In the genomic region with DNA sequence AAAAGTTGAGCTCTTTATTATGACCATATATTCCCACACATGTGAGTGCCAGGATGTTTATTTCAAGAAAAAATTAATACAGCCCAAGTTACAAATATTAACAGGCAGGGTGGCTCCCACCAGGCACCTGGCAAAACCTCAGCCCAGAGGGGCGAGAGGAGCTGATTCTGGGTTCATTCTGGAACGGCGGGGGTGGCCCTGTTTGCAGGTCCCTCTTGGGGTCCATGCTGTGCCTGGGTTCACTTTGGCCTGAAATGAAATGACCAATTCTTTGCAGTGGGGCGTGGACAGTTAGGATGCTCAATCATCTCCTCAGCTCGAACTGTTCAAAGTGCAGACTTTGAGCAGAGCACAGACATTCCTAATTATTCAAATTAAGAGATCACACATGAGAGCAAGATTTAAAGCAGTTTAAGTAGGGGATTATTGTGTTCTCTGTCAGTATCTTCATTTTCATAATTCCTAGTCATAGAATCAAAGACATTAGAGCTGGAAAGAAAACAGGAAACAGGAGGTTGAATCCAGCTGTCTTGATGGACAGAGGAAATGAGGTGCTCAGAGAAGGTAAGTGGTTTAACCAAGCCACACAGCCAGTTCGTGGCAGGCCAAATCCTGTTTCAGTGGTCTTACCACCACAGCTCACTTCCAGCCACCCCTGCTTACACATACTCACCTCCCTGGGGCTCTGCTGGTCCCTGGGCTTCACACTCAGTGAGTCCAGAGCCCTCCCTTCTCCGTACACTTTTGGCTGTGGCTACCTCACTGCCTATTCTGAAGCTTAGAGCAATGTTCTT, we compare ENCODE assay signal across 21 cellular contexts.
DNase-seq lines count a peak whose midpoint lies in the region; ATAC-seq, FAIRE-seq and TF ChIP-seq lines count a peak whose summit lies in the region.
"Had no signal": no experiment of that assay in that cellular context is flagged by ENCODE, and none has a peak within 500 bp of the region (broad histone marks: within the 10 kb centered on the region; RNA-seq: fewer than 3 reads in every experiment).

No MANE protein-coding gene starts in this region.

- no peak overlapping the region for H3K4me2 ChIP-seq in HepG2 (ENCODE audit: low read depth, low read length)
- H3K4me2 ChIP-seq: smooth muscle cell had no signal

- H3K4me3 ChIP-seq in HepG2 (replicated peaks in 1 of 3; ENCODE audit: insufficient read depth in 1 of 3, low read depth in 2 of 3, low read length in 3 of 3) (no peak overlapping the region), right lobe of liver (no peak overlapping the region)
- H3K4me3 ChIP-seq: gastroesophageal sphincter, smooth muscle cell, suprapubic skin had no signal

- 4% methylated on average over 7 of the region's 7 CpGs for WGBS in HepG2 (ENCODE audit: low lambda C conversion rate)
- 34% methylated on average over 5 of the region's 7 CpGs for WGBS in right lobe of liver (ENCODE audit: insufficient coverage, low coverage, low lambda C conversion rate, missing lambda C conversion rate)

- H3K4me1 Mint-ChIP-seq in T-helper 17 cell = peaks cover 7% of the 10 kb centered on the region
- H3K4me1 Mint-ChIP-seq: central memory CD8-positive, alpha-beta T cell had no signal

- H4K20me1 ChIP-seq in HepG2 (ENCODE audit: insufficient read depth, low read length) = no peaks in the 10 kb centered on the region; the same call in 1 of the 2 replicates

- no peak for TF ChIP-seq POLR2A in HepG2 (IDR thresholded peaks at IDR 0.05; ENCODE audit: insufficient read depth in 1 of 2, low read depth in 2 of 2, low read length in 2 of 2)
- TF ChIP-seq POLR2A in right lobe of liver (IDR thresholded peaks at IDR 0.05) = no peak

- in situ Hi-C loops in HepG2 (cut with HindIII; ENCODE audit: extremely low pct_ligation_motif_present, low pct_unique_long_range_greater_than_20kb) = no loop called here

- no peak for TF ChIP-seq EP300 in HepG2 (IDR thresholded peaks at IDR 0.05; ENCODE audit: low read depth in 2 of 2, low read length in 2 of 2)
- TF ChIP-seq EP300 in HepG2 (CRISPR knock-in tag; IDR thresholded peaks at IDR 0.05; ENCODE audit: borderline replicate concordance) = no peak

- no peaks in the 10 kb centered on the region for H3K36me3 ChIP-seq in HepG2 (replicated peaks in 1 of 2; ENCODE audit: control insufficient read depth in 1 of 2, insufficient read depth in 2 of 2, low read length in 2 of 2)
- H3K36me3 ChIP-seq in right lobe of liver = no peaks in the 10 kb centered on the region
- H3K36me3 ChIP-seq: gastroesophageal sphincter, suprapubic skin had no signal

- H3K4me3 Mint-ChIP-seq in T-helper 17 cell = no peak overlapping the region
- H3K4me3 Mint-ChIP-seq: CD8-positive, alpha-beta T cell; central memory CD8-positive, alpha-beta T cell; mesothelial cell of epicardium; nephron had no signal

- intact Hi-C loops in HepG2 (cut with micrococcal nuclease; ENCODE audit: unreplicated experiment) = no loop called here
- intact Hi-C loops in right lobe of liver (cut with DNase I) = no loop called here

- TF ChIP-seq CTCF in HepG2 (CRISPR knock-in tag; IDR thresholded peaks at IDR 0.05) (no peak), right lobe of liver (IDR thresholded peaks at IDR 0.05) (no peak)

- POLR2A ChIA-PET in HepG2 (lab: Yijun Ruan, JAX) = no interaction called here

- H3K36me3 Mint-ChIP-seq in T-helper 17 cell (ENCODE audit: low read depth) = no peaks in the 10 kb centered on the region
- H3K36me3 Mint-ChIP-seq: CD8-positive, alpha-beta T cell; mesothelial cell of epicardium had no signal

- H3K27me3 ChIP-seq in HepG2 (ENCODE audit: control insufficient read depth in 1 of 2, insufficient read depth in 2 of 2, low read length in 2 of 2) (peaks cover 15 to 75% of the 10 kb centered on the region in 2 experiments; a peak in 4 of 5 replicates), right lobe of liver (no peaks in the 10 kb centered on the region)
- H3K27me3 ChIP-seq: gastroesophageal sphincter had no signal

- no peak for TF ChIP-seq RAD21 in HepG2 (CRISPR knock-in tag; IDR thresholded peaks at IDR 0.05)

- H3K79me2 ChIP-seq in HepG2 (ENCODE audit: insufficient read depth, low read length) = no peaks in the 10 kb centered on the region

- H3K9ac ChIP-seq in HepG2 (ENCODE audit: insufficient read depth, low read depth, low read length) = no peak overlapping the region

- no TSS peak for BruUV-seq in HepG2 (replicated peaks; lab: Mats Ljungman, UMichigan)

- H3K27ac Mint-ChIP-seq in T-helper 17 cell = peak overlapping the region; percentile 54
- H3K27ac Mint-ChIP-seq: CD8-positive, alpha-beta T cell; mesothelial cell of epicardium; nephron; progenitor cell of endocrine pancreas had no signal

- DNase-seq in HepG2 (ENCODE audit: low spot score) (no peak), right lobe of liver (no peak), T-helper 17 cell (no peak), islet precursor cell (peak; percentile 46)
- DNase-seq: anterior cingulate cortex; CD8-positive, alpha-beta T cell; effector CD4-positive, alpha-beta T cell; left cardiac atrium; NCI-H2029 had no signal

- H3K9me3 ChIP-seq in HepG2 (ENCODE audit: low read length) (no peaks in the 10 kb centered on the region), right lobe of liver (no peaks in the 10 kb centered on the region), T-helper 17 cell (ENCODE audit: control insufficient read depth, low read length, poor library complexity, severe bottlenecking) (no peaks in the 10 kb centered on the region)
- H3K9me3 ChIP-seq: gastroesophageal sphincter, suprapubic skin had no signal

- H3K27ac ChIP-seq in HepG2 (ENCODE audit: extremely low read length, insufficient read depth, low read length) (no peak overlapping the region), right lobe of liver (no peak overlapping the region)
- H3K27ac ChIP-seq: gastroesophageal sphincter, RWPE1, suprapubic skin had no signal

- no peak for ATAC-seq in HepG2
- no peak for ATAC-seq in right lobe of liver
- ATAC-seq in T-helper 17 cell = no peak
- no peak for ATAC-seq in GM21737 (IDR thresholded peaks at IDR 0.05; ENCODE audit: unreplicated experiment)
- no peak for ATAC-seq in HG03469 (IDR thresholded peaks at IDR 0.05; ENCODE audit: unreplicated experiment)
- ATAC-seq in HG03571 (IDR thresholded peaks at IDR 0.05; ENCODE audit: unreplicated experiment) = no peak
- ATAC-seq: CD8-positive, alpha-beta T cell; esophagus mucosa; gastroesophageal sphincter; left cardiac atrium had no signal

- H3K27me3 Mint-ChIP-seq in T-helper 17 cell = peaks cover 36% of the 10 kb centered on the region

- FAIRE-seq in HepG2 (lab: Jason Lieb, UNC) = no peak

- CTCF ChIA-PET in HepG2 (lab: Yijun Ruan, JAX; ENCODE audit: low intra/inter-chr PET ratio, low total read pairs) = no interaction called here

- H2AFZ ChIP-seq in HepG2 (ENCODE audit: low read length) = no peak overlapping the region

- H3K4me1 ChIP-seq in HepG2 (ENCODE audit: insufficient read depth, low read length) (no peaks in the 10 kb centered on the region), right lobe of liver (no peaks in the 10 kb centered on the region)
- H3K4me1 ChIP-seq: gastroesophageal sphincter had no signal

TF ChIP-seq in HepG2, 621 proteins besides CTCF, POLR2A, EP300 and RAD21:
- TF ChIP-seq ZNF768 (CRISPR knock-in tag; IDR thresholded peaks at IDR 0.05) = peak; percentile 42; the same call in 1 of the 2 replicates
- TF ChIP-seq, protein P1, sequence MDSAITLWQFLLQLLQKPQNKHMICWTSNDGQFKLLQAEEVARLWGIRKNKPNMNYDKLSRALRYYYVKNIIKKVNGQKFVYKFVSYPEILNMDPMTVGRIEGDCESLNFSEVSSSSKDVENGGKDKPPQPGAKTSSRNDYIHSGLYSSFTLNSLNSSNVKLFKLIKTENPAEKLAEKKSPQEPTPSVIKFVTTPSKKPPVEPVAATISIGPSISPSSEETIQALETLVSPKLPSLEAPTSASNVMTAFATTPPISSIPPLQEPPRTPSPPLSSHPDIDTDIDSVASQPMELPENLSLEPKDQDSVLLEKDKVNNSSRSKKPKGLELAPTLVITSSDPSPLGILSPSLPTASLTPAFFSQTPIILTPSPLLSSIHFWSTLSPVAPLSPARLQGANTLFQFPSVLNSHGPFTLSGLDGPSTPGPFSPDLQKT (CRISPR knock-in tag; IDR thresholded peaks at IDR 0.05; ENCODE audit: borderline replicate concordance) = no peak
